Comparison of ENCODE assay signal across 7 cellular contexts in genomic region chr6:146598785-146599405, GRCh38.
DNase-seq lines count a peak whose midpoint lies in the region; TF ChIP-seq lines count a peak whose summit lies in the region.

Gene ADGB, plus strand, starts transcription at chr6:146598972. Its CDS starts 69 bp downstream, at chr6:146599041.

- H3K9me3 ChIP-seq in HAP-1 = no peaks in the 10 kb centered on the region
- H3K9me3 ChIP-seq in iPS-15b (ENCODE audit: control insufficient read depth, insufficient read depth, low read length) = no peaks in the 10 kb centered on the region

- H3K9ac ChIP-seq in iPS-15b (ENCODE audit: low read depth, low read length) = peak within 1 kb of the TSS; percentile 62

- no peak for TF ChIP-seq CTCF in retinal pigment epithelial cell (conservative IDR thresholded peaks at IDR 0.05; ENCODE audit: low read depth, low read length)

- H3K4me1 ChIP-seq in HAP-1 (no peaks in the 10 kb centered on the region), iPS-15b (ENCODE audit: control insufficient read depth, insufficient read depth, low read length) (no peaks in the 10 kb centered on the region)

- H3K36me3 ChIP-seq in HAP-1 (replicated peaks) (no peaks in the 10 kb centered on the region), iPS-15b (ENCODE audit: control insufficient read depth, insufficient read depth, low read length) (no peaks in the 10 kb centered on the region)

- in situ Hi-C loops in HAP-1 (cut with MboI; ENCODE audit: low sequenced_read_pairs) = no loop called here

- DNase-seq in HAP-1 (ENCODE audit: low spot score in 2 of 2) (peak; percentile 34 to 77), NCI-H226 (peak; percentile 31), brain pericyte (ENCODE audit: low read depth, low spot score) (peak; percentile 16), retinal pigment epithelial cell (ENCODE audit: low read depth) (no peak), NCI-H2107 treated with DMSO at 0.1 percent for 48 hours (lab: John Stamatoyannopoulos, UW; ENCODE audit: unreplicated experiment) (no peak)
- no peak for DNase-seq in stimulated activated CD8-positive, alpha-beta memory T cell treated with anti-CD3 and anti-CD28 coated beads, Interleukin-4, amount 100 ng/mL, for 48 hours

- H3K27me3 ChIP-seq in HAP-1 (ENCODE audit: low read depth) (no peaks in the 10 kb centered on the region), iPS-15b (ENCODE audit: control insufficient read depth, insufficient read depth, low read length) (peaks cover 7% of the 10 kb centered on the region)

- H3K4me3 ChIP-seq in HAP-1 (no peak within 1 kb of the TSS), iPS-15b (ENCODE audit: low read depth, low read length) (peak within 1 kb of the TSS; percentile 73), retinal pigment epithelial cell (ENCODE audit: low read length) (peak within 1 kb of the TSS; percentile 60)

Comparison
In these comparisons a context has a peak if more than half of its experiments do, and no peak if none do; other contexts are left out.
1. DNase-seq: peak in HAP-1 (2 of 2), NCI-H226 (single experiment) and brain pericyte (single experiment); none in retinal pigment epithelial cell (single experiment), NCI-H2107 treated with DMSO at 0.1 percent for 48 hours (single experiment) and stimulated activated CD8-positive, alpha-beta memory T cell treated with anti-CD3 and anti-CD28 coated beads, Interleukin-4, amount 100 ng/mL, for 48 hours (single experiment).